11 cellular contexts compared by ENCODE assay signal in the genomic region with DNA sequence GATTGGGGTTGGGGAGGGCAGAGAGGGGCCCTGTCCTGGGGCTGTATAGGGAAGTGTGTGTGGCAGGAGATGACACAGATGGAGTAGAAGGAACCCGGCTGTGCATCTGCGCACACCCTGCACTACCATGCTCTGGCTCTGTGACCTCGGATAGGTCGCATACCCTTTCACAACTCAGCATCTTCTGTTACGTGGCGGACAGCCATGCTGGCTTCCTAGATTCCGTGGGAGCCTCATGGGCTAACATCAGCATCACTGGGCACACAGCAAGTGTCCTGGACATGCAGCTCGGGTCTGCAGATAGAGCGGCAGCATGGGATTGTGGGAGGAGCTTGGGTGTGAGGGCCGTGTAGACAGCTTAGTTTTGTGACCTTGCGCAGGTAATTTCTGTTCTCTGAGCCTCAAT. TPM values are rescaled to one million over a fixed set of nuclear protein-coding genes. Genes with fewer than 3 reads are reported as not detected.
DNase-seq lines count a peak whose midpoint lies in the region; ATAC-seq and TF ChIP-seq lines count a peak whose summit lies in the region.
"Had no signal": no experiment of that assay in that cellular context is flagged by ENCODE, and none has a peak within 500 bp of the region (broad histone marks: within the 10 kb centered on the region; RNA-seq: fewer than 3 reads in every experiment).

No MANE protein-coding gene starts in this region.

- no TSS peak for BruUV-seq in MCF 10A (replicated peaks; lab: Mats Ljungman, UMichigan)

- ATAC-seq in thoracic aorta (ENCODE audit: insufficient number of reproducible peaks, low FRiP score, low read depth) (no peak), GM21381 (IDR thresholded peaks at IDR 0.05; ENCODE audit: unreplicated experiment) (no peak)

- H3K9me3 ChIP-seq in breast epithelium = no peaks in the 10 kb centered on the region
- no peaks in the 10 kb centered on the region for H3K9me3 ChIP-seq in thoracic aorta

- peak overlapping the region; percentile 97 for H3K27ac Mint-ChIP-seq in MCF 10A (ENCODE audit: low read depth, unreplicated experiment)

- H3K27me3 Mint-ChIP-seq in MCF 10A (ENCODE audit: insufficient read depth, unreplicated experiment) = no peaks in the 10 kb centered on the region

- H3K36me3 Mint-ChIP-seq in MCF 10A (ENCODE audit: insufficient read depth, unreplicated experiment) = peaks cover 39% of the 10 kb centered on the region

- peak overlapping the region in 1 of 3 donors; percentile 99 for H3K4me3 ChIP-seq in breast epithelium
- peak overlapping the region; percentile 84 to 94 for H3K4me3 ChIP-seq in foreskin fibroblast (ENCODE audit: low read depth in 1 of 2, low read length in 2 of 2)
- H3K4me3 ChIP-seq in thoracic aorta = peak overlapping the region; percentile 82

- H3K36me3 ChIP-seq in breast epithelium (no peaks in the 10 kb centered on the region), thoracic aorta (peaks cover 14% of the 10 kb centered on the region)

- intact Hi-C loops in MCF 10A (cut with micrococcal nuclease) = loop anchor here (5.0 kb wide), 1 partner anchor 271 kb away; the partner anchor contains the start of gene SCAI
- intact Hi-C loops in breast epithelium (cut with DNase I; ENCODE audit: low total_unique reads) = no loop called here

- POLR2A ChIA-PET in MCF 10A (lab: Yijun Ruan, JAX) = interaction anchor here (0.8 to 6.7 kb wide), 9 partner anchors 9 to 454 kb away, joined by 3 to 135 read pairs (median 10); partner anchors contain the start of genes ARPC5L, HSPA5, NR6A1 and RPL35

- no peak for TF ChIP-seq CTCF in MCF 10A (IDR thresholded peaks at IDR 0.05; ENCODE audit: unreplicated experiment)
- no peak for TF ChIP-seq CTCF in breast epithelium (IDR thresholded peaks at IDR 0.05)
- no peak for TF ChIP-seq CTCF in foreskin fibroblast (IDR thresholded peaks at IDR 0.05; ENCODE audit: low read depth, low read length)
- TF ChIP-seq CTCF in thoracic aorta (IDR thresholded peaks at IDR 0.05) = no peak

- peaks cover 29% of the 10 kb centered on the region for H3K4me1 Mint-ChIP-seq in MCF 10A (ENCODE audit: insufficient read depth, unreplicated experiment)

- no peak for TF ChIP-seq POLR2A in breast epithelium (IDR thresholded peaks at IDR 0.05)

- H3K9me3 Mint-ChIP-seq in MCF 10A (ENCODE audit: unreplicated experiment) = no peaks in the 10 kb centered on the region

- H3K27ac ChIP-seq in breast epithelium = peak overlapping the region in 1 of 2 donors; percentile 98
- H3K27ac ChIP-seq in thoracic aorta = no peak overlapping the region

- DNase-seq in MCF 10A (ENCODE audit: unreplicated experiment) (no peak), breast epithelium (ENCODE audit: low spot score in 2 of 2) (no peak), SIG-M5 treated with dmso at 0.1 percent for 504 hours (lab: John Stamatoyannopoulos, UW; ENCODE audit: unreplicated experiment) (peak; percentile 82), foreskin fibroblast (no peak), thoracic aorta (ENCODE audit: low spot score) (no peak), AML-193 (lab: John Stamatoyannopoulos, UW) (no peak)
- no peak for DNase-seq in stimulated activated naive CD4-positive, alpha-beta T cell treated with Interleukin-2 at 50 U/mL for 16 hours (lab: John Stamatoyannopoulos, UW)
- DNase-seq: brain microvascular endothelial cell had no signal

- CTCF ChIA-PET in MCF 10A (lab: Yijun Ruan, JAX) = interaction anchor here (0.6 to 1.7 kb wide), 4 partner anchors 10 to 99 kb away, joined by 3 to 8 read pairs (median 4); partner anchors contain the start of genes ARPC5L and RPL35

- H3K4me1 ChIP-seq in breast epithelium = peaks cover 4 to 17% of the 10 kb centered on the region in 2 donors
- peaks cover 29 to 52% of the 10 kb centered on the region in 2 donors for H3K4me1 ChIP-seq in thoracic aorta (ENCODE audit: control insufficient read depth in 1 of 2, low read depth in 2 of 2)

- H3K4me3 Mint-ChIP-seq in MCF 10A (ENCODE audit: unreplicated experiment) = peak overlapping the region; percentile 95

- no peaks in the 10 kb centered on the region for H3K27me3 ChIP-seq in breast epithelium
- no peaks in the 10 kb centered on the region for H3K27me3 ChIP-seq in thoracic aorta (replicated peaks; ENCODE audit: insufficient read depth)
- H3K27me3 ChIP-seq: brain microvascular endothelial cell had no signal

RNA-seq across cellular contexts. Expression of gene ARPC5L, which starts 9.2 kb away (rescaled TPM):
- total RNA-seq in MCF 10A (2022) = 72.5 and 84.2 TPM in 2 replicates
- 10 to 100 TPM; 12.5 to 25.6 (median 22.0) TPM for total RNA-seq in breast epithelium
- total RNA-seq in thoracic aorta = 10 to 100 TPM; 14.1 to 22.8 TPM

RNA-seq across cellular contexts. Expression of gene RPL35, which starts 9.4 kb away (rescaled TPM):
- 1,966 and 2,009 TPM in 2 replicates for total RNA-seq in MCF 10A (2022)
- 1,000 to 10,000 TPM; 2,475 to 3,579 (median 2,566) TPM for total RNA-seq in breast epithelium
- total RNA-seq in thoracic aorta = 1,000 to 10,000 TPM; 1,079 to 1,187 TPM

RNA-seq across cellular contexts. Expression of gene WDR38, which starts 17.9 kb away (rescaled TPM):
- total RNA-seq in MCF 10A (2022) (not detected in 2 replicates), breast epithelium (under 1 TPM in 1 of 3 donors, not detected in 2; 0.33 TPM), thoracic aorta (not detected)
- total RNA-seq: Daoy, subcutaneous adipose tissue had no signal
